ENCODE assay signal across 1 cellular context in genomic region chr9:6412572-6413364, GRCh38.
TF ChIP-seq lines count a peak whose summit lies in the region.

Gene UHRF2, plus strand, starts transcription at chr9:6413199. Its CDS starts 292 bp downstream, at chr9:6413491.

TF ChIP-seq in HepG2, 621 proteins besides CTCF, POLR2A, EP300 and RAD21 (continued from another document and continues in another):
- TF ChIP-seq, protein P1, sequence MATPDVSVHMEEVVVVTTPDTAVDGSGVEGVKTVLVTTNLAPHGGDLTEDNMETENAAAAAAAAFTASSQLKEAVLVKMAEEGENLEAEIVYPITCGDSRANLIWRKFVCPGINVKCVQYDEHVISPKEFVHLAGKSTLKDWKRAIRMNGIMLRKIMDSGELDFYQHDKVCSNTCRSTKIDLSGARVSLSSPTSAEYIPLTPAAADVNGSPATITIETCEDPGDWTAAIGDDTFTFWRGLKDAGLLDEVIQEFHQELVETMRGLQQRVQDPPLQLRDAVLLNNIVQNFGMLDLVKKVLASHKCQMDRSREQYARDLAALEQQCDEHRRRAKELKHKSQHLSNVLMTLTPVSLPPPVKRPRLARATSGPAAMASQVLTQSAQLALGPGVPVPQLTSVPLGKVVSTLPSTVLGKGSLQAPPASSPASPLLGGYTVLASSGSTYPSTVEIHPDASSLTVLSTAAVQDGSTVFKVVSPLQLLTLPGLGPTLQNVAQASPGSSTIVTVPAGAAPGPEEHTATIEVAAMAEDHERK (CRISPR knock-in tag; IDR thresholded peaks at IDR 0.05; ENCODE audit: low read depth) = no peak
- TF ChIP-seq ETV6 (CRISPR knock-in tag; conservative IDR thresholded peaks at IDR 0.05) = 0 out of 2 replicates have a peak, but pooled peaks have one; percentile 16
- no peak for TF ChIP-seq NFATC3 (CRISPR knock-in tag; IDR thresholded peaks at IDR 0.05)
- no peak for TF ChIP-seq ZNF75D (CRISPR knock-in tag; IDR thresholded peaks at IDR 0.05; ENCODE audit: borderline replicate concordance)
- no peak for TF ChIP-seq ZFP36 (IDR thresholded peaks at IDR 0.05; ENCODE audit: borderline replicate concordance, low read depth, low read length, partially characterized antibody)
- TF ChIP-seq SRSF1 (optimal IDR thresholded peaks at IDR 0.05; ENCODE audit: low read depth, low read length) = no peak
- no peak for TF ChIP-seq NFE2L1 (CRISPR knock-in tag; IDR thresholded peaks at IDR 0.05; ENCODE audit: borderline replicate concordance)
- no peak for TF ChIP-seq CENPX (CRISPR knock-in tag; IDR thresholded peaks at IDR 0.05)
- no peak for TF ChIP-seq ZNF230 (CRISPR knock-in tag; IDR thresholded peaks at IDR 0.05)
- TF ChIP-seq ZBTB25 (CRISPR knock-in tag; IDR thresholded peaks at IDR 0.05) = no peak
- no peak for TF ChIP-seq CBX2 (IDR thresholded peaks at IDR 0.05; ENCODE audit: low read depth, low read length)
- TF ChIP-seq CBX2 (CRISPR knock-in tag; IDR thresholded peaks at IDR 0.05; ENCODE audit: low read depth) = no peak
- no peak for TF ChIP-seq ZNF615 (CRISPR knock-in tag; IDR thresholded peaks at IDR 0.05; ENCODE audit: borderline replicate concordance)
- TF ChIP-seq, protein P2, sequence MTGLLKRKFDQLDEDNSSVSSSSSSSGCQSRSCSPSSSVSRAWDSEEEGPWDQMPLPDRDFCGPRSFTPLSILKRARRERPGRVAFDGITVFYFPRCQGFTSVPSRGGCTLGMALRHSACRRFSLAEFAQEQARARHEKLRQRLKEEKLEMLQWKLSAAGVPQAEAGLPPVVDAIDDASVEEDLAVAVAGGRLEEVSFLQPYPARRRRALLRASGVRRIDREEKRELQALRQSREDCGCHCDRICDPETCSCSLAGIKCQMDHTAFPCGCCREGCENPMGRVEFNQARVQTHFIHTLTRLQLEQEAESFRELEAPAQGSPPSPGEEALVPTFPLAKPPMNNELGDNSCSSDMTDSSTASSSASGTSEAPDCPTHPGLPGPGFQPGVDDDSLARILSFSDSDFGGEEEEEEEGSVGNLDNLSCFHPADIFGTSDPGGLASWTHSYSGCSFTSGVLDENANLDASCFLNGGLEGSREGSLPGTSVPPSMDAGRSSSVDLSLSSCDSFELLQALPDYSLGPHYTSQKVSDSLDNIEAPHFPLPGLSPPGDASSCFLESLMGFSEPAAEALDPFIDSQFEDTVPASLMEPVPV (CRISPR knock-in tag; IDR thresholded peaks at IDR 0.05) = 0 out of 2 replicates have a peak, but pooled peaks have one; percentile 26
- no peak for TF ChIP-seq SRY (CRISPR knock-in tag; IDR thresholded peaks at IDR 0.05)
- 0 out of 2 replicates have a peak, but pooled peaks have one; percentile 36 for TF ChIP-seq ZNF670 (CRISPR knock-in tag; IDR thresholded peaks at IDR 0.05; ENCODE audit: borderline replicate concordance)
- TF ChIP-seq PLRG1 (conservative IDR thresholded peaks at IDR 0.05) = no peak
- TF ChIP-seq, protein P3, sequence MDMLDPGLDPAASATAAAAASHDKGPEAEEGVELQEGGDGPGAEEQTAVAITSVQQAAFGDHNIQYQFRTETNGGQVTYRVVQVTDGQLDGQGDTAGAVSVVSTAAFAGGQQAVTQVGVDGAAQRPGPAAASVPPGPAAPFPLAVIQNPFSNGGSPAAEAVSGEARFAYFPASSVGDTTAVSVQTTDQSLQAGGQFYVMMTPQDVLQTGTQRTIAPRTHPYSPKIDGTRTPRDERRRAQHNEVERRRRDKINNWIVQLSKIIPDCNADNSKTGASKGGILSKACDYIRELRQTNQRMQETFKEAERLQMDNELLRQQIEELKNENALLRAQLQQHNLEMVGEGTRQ (IDR thresholded peaks at IDR 0.05; ENCODE audit: low read depth, low read length) = no peak
- TF ChIP-seq, protein P3 (CRISPR knock-in tag; IDR thresholded peaks at IDR 0.05; ENCODE audit: borderline replicate concordance) = no peak
- no peak for TF ChIP-seq GLMP (CRISPR knock-in tag; IDR thresholded peaks at IDR 0.05; ENCODE audit: borderline replicate concordance)
- no peak for TF ChIP-seq ZNF691 (CRISPR knock-in tag; IDR thresholded peaks at IDR 0.05; ENCODE audit: borderline replicate concordance, low read depth)
- no peak; the same call in 1 of the 2 replicates for TF ChIP-seq ZNF543 (CRISPR knock-in tag; IDR thresholded peaks at IDR 0.05)
- 0 out of 2 replicates have a peak, but pooled peaks have one; percentile 44 for TF ChIP-seq ZMYM2 (CRISPR knock-in tag; IDR thresholded peaks at IDR 0.05)
- no peak for TF ChIP-seq MAFK (conservative IDR thresholded peaks at IDR 0.05 in 1 of 2, IDR thresholded peaks at IDR 0.05 in 1 of 2; ENCODE audit: low read length in 2 of 2)
- no peak; the same call in 1 of the 2 replicates for TF ChIP-seq ZNF121 (CRISPR knock-in tag; IDR thresholded peaks at IDR 0.05)
- TF ChIP-seq, protein P4, sequence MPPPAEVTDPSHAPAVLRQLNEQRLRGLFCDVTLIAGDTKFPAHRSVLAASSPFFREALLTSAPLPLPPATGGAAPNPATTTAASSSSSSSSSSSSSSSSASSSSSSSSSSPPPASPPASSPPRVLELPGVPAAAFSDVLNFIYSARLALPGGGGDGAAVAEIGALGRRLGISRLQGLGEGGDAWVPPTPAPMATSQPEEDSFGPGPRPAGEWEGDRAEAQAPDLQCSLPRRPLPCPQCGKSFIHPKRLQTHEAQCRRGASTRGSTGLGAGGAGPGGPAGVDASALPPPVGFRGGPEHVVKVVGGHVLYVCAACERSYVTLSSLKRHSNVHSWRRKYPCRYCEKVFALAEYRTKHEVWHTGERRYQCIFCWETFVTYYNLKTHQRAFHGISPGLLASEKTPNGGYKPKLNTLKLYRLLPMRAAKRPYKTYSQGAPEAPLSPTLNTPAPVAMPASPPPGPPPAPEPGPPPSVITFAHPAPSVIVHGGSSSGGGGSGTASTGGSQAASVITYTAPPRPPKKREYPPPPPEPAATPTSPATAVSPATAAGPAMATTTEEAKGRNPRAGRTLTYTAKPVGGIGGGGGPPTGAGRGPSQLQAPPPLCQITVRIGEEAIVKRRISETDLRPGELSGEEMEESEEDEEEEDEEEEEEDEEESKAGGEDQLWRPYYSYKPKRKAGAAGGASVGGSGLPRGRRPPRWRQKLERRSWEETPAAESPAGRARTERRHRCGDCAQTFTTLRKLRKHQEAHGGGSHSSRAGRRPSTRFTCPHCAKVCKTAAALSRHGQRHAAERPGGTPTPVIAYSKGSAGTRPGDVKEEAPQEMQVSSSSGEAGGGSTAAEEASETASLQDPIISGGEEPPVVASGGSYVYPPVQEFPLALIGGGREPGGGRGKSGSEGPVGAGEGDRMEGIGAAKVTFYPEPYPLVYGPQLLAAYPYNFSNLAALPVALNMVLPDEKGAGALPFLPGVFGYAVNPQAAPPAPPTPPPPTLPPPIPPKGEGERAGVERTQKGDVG (CRISPR knock-in tag; IDR thresholded peaks at IDR 0.05; ENCODE audit: borderline replicate concordance) = no peak
- 0 out of 2 replicates have a peak, but pooled peaks have one; percentile 59 for TF ChIP-seq ZFP36L1 (CRISPR knock-in tag; IDR thresholded peaks at IDR 0.05)
- TF ChIP-seq ZNF367 (CRISPR knock-in tag; IDR thresholded peaks at IDR 0.05; ENCODE audit: borderline replicate concordance) = no peak
- TF ChIP-seq CENPT (CRISPR knock-in tag; IDR thresholded peaks at IDR 0.05; ENCODE audit: low read depth) = no peak
- 0 out of 2 replicates have a peak, but pooled peaks have one; percentile 12 for TF ChIP-seq NCOA1 (CRISPR knock-in tag; IDR thresholded peaks at IDR 0.05)
- TF ChIP-seq RBFOX2 (IDR thresholded peaks at IDR 0.05; ENCODE audit: low read depth, low read length) = peak; percentile 80
- no peak for TF ChIP-seq ZNF430 (CRISPR knock-in tag; IDR thresholded peaks at IDR 0.05)
- TF ChIP-seq RXRA (CRISPR knock-in tag; IDR thresholded peaks at IDR 0.05) = no peak
- peak; percentile 62 for TF ChIP-seq PHF21A (CRISPR knock-in tag; IDR thresholded peaks at IDR 0.05)
- TF ChIP-seq ZNF101 (CRISPR knock-in tag; IDR thresholded peaks at IDR 0.05; ENCODE audit: borderline replicate concordance, low read depth) = no peak
- no peak for TF ChIP-seq MAFF (IDR thresholded peaks at IDR 0.05; ENCODE audit: low read depth, low read length)
- TF ChIP-seq STAT5B (CRISPR knock-in tag; IDR thresholded peaks at IDR 0.05) = no peak
- no peak for TF ChIP-seq NFKB2 (CRISPR knock-in tag; IDR thresholded peaks at IDR 0.05; ENCODE audit: borderline replicate concordance)
- TF ChIP-seq TCF7L2 (IDR thresholded peaks at IDR 0.05; ENCODE audit: low read depth, low read length) = no peak
- TF ChIP-seq MYNN (CRISPR knock-in tag; IDR thresholded peaks at IDR 0.05; ENCODE audit: low read depth) = no peak
- TF ChIP-seq POGZ (CRISPR knock-in tag; IDR thresholded peaks at IDR 0.05) = peak; percentile 88
- no peak for TF ChIP-seq ZNF530 (CRISPR knock-in tag; IDR thresholded peaks at IDR 0.05; ENCODE audit: low read depth)
- TF ChIP-seq SNAPC2 (CRISPR knock-in tag; IDR thresholded peaks at IDR 0.05) = no peak
- peak; percentile 90 for TF ChIP-seq MYC (CRISPR knock-in tag; IDR thresholded peaks at IDR 0.05; ENCODE audit: borderline replicate concordance)
- peak; percentile 70 for TF ChIP-seq ARID4A (CRISPR knock-in tag; IDR thresholded peaks at IDR 0.05; ENCODE audit: borderline replicate concordance)
- peak; percentile 63; the same call in 1 of the 2 replicates for TF ChIP-seq SPEN (CRISPR knock-in tag; IDR thresholded peaks at IDR 0.05; ENCODE audit: low read depth)
- no peak for TF ChIP-seq TOPORS (CRISPR knock-in tag; IDR thresholded peaks at IDR 0.05)
- no peak for TF ChIP-seq NPAS2 (CRISPR knock-in tag; IDR thresholded peaks at IDR 0.05; ENCODE audit: borderline replicate concordance)
- TF ChIP-seq KLF11 (CRISPR knock-in tag; IDR thresholded peaks at IDR 0.05) = no peak
- TF ChIP-seq ZNF841 (CRISPR knock-in tag; IDR thresholded peaks at IDR 0.05; ENCODE audit: borderline replicate concordance) = no peak
- TF ChIP-seq MTERF4 (CRISPR knock-in tag; IDR thresholded peaks at IDR 0.05) = no peak
- TF ChIP-seq SUZ12 (IDR thresholded peaks at IDR 0.05; ENCODE audit: low read depth, low read length) = no peak
- TF ChIP-seq ZNF619 (CRISPR knock-in tag; IDR thresholded peaks at IDR 0.05) = no peak
- peak; percentile 55; the same call in 1 of the 2 replicates for TF ChIP-seq EED (CRISPR knock-in tag; IDR thresholded peaks at IDR 0.05)
- TF ChIP-seq ZMYM4 (CRISPR knock-in tag; IDR thresholded peaks at IDR 0.05) = peak; percentile 99
